20 cellular contexts compared by ENCODE assay signal in the genomic region with DNA sequence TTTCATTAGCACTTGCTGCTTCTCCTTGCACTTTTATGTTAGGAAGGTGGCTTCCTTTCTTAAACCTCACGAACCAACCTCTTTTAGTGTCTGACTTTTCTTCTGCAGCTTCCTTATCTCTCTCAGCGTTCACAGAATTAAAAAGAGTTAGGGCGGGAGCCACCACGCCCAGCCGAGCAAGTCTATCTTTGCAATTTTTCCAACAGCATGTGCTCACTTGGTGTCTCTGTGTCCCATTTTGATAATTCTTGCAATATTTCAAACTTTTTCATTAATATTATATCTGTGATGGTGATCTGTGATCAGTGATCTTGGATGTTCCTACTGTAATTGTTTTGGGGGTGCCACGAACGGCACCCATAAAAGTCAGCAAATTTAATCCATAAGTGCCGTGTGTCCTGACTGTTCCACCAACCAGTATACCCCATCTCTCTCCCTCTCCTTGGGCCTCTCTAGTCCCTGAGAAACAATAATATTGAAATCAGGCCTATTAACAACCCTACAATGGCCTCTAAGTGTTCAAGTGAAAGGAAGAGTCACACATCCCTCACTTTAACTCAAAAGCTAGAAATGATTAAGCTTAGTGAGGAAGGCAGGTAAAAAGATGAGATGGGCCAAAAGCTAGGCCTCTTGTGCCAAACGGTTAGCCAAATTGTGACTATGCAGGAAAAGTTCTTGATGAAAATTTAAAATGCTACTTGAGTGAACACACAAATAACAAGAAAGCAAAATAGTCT. TPM values are rescaled to one million over a fixed set of nuclear protein-coding genes. Genes with fewer than 3 reads are reported as not detected.
DNase-seq lines count a peak whose midpoint lies in the region; ATAC-seq and TF ChIP-seq lines count a peak whose summit lies in the region.
"Had no signal": no experiment of that assay in that cellular context is flagged by ENCODE, and none has a peak within 500 bp of the region (broad histone marks: within the 10 kb centered on the region; RNA-seq: fewer than 3 reads in every experiment).

No MANE protein-coding gene starts in this region.

- H3K9me3 Mint-ChIP-seq in activated T-cell treated with anti-CD3 and anti-CD28 coated beads, Interleukin-2, amount 50 U/mL, for 72 hours, result no peaks in the 10 kb centered on the region
- no peaks in the 10 kb centered on the region for H3K9me3 Mint-ChIP-seq in activated T-cell treated with anti-CD3 and anti-CD28 coated beads, Interleukin-2, amount 50 U/mL, for 4 hours
- no peaks in the 10 kb centered on the region for H3K9me3 Mint-ChIP-seq in activated CD8-positive, alpha-beta T cell treated with anti-CD3 and anti-CD28 coated beads, Interleukin-2, amount 10 ng/mL, durations not matched to agents 7 days and 5 days (ENCODE audit: insufficient read depth)
- no peaks in the 10 kb centered on the region for H3K9me3 Mint-ChIP-seq in naive thymus-derived CD8-positive, alpha-beta T cell
- H3K9me3 Mint-ChIP-seq: GM23338 had no signal

- H3K36me3 Mint-ChIP-seq in activated T-cell treated with anti-CD3 and anti-CD28 coated beads, Interleukin-2, amount 50 U/mL, for 72 hours (ENCODE audit: insufficient read depth in 2 of 2), result no peaks in the 10 kb centered on the region
- no peaks in the 10 kb centered on the region for H3K36me3 Mint-ChIP-seq in activated T-cell treated with anti-CD3 and anti-CD28 coated beads, Interleukin-2, amount 50 U/mL, for 4 hours (ENCODE audit: insufficient read depth)
- H3K36me3 Mint-ChIP-seq in activated CD8-positive, alpha-beta T cell treated with anti-CD3 and anti-CD28 coated beads, Interleukin-2, amount 10 ng/mL, durations not matched to agents 7 days and 5 days (ENCODE audit: low read depth), result no peaks in the 10 kb centered on the region
- H3K36me3 Mint-ChIP-seq in naive thymus-derived CD8-positive, alpha-beta T cell, result no peaks in the 10 kb centered on the region

- no peaks in the 10 kb centered on the region for H3K36me3 ChIP-seq in HEK293 (ENCODE audit: control insufficient read depth in 2 of 2, insufficient read depth in 1 of 2, low read length in 2 of 2)
- H3K36me3 ChIP-seq: MG63 had no signal

- H3K9me3 ChIP-seq in HEK293 (ENCODE audit: control insufficient read depth, insufficient read depth, low read depth, low read length), result no peaks in the 10 kb centered on the region
- H3K9me3 ChIP-seq: A549, MG63 had no signal

- TF ChIP-seq CTCF in HEK293 (tag by site-specific recombination; IDR thresholded peaks at IDR 0.05), result no peak

- no peak for DNase-seq in activated T-cell treated with anti-CD3 and anti-CD28 coated beads, Interleukin-2, amount 50 U/mL, for 72 hours
- DNase-seq in activated T-cell treated with anti-CD3 and anti-CD28 coated beads, Interleukin-2, amount 50 U/mL, for 4 hours, result no peak
- no peak for DNase-seq in activated CD8-positive, alpha-beta T cell treated with anti-CD3 and anti-CD28 coated beads, Interleukin-2, amount 10 ng/mL, durations not matched to agents 7 days and 5 days
- peak in 1 of 10 donors; percentile 19 for DNase-seq in naive thymus-derived CD8-positive, alpha-beta T cell
- DNase-seq in T-helper 2 cell, result no peak
- no peak for DNase-seq in mesenteric fat pad (ENCODE audit: low spot score)
- DNase-seq: Calu3, KBM-7, MG63, NCI-H1092 treated with DMSO at 0.1 percent for 48 hours, NCI-H1694, NCI-H345, NCI-H526 treated with DMSO at 0.1 percent for 48 hours, RPMI8226 had no signal

- peak overlapping the region; percentile 10 to 13 for H3K4me3 Mint-ChIP-seq in activated T-cell treated with anti-CD3 and anti-CD28 coated beads, Interleukin-2, amount 50 U/mL, for 72 hours
- H3K4me3 Mint-ChIP-seq in activated T-cell treated with anti-CD3 and anti-CD28 coated beads, Interleukin-2, amount 50 U/mL, for 4 hours, result no peak overlapping the region
- H3K4me3 Mint-ChIP-seq in activated CD8-positive, alpha-beta T cell treated with anti-CD3 and anti-CD28 coated beads, Interleukin-2, amount 10 ng/mL, durations not matched to agents 7 days and 5 days, result no peak overlapping the region
- peak overlapping the region in 6 of 10 donors; percentile 2 to 52 (median 12) for H3K4me3 Mint-ChIP-seq in naive thymus-derived CD8-positive, alpha-beta T cell
- H3K4me3 Mint-ChIP-seq: GM23338 had no signal

- peak overlapping the region; percentile 29 for H3K27ac Mint-ChIP-seq in activated T-cell treated with anti-CD3 and anti-CD28 coated beads, Interleukin-2, amount 50 U/mL, for 72 hours
- H3K27ac Mint-ChIP-seq in activated CD8-positive, alpha-beta T cell treated with anti-CD3 and anti-CD28 coated beads, Interleukin-2, amount 10 ng/mL, durations not matched to agents 7 days and 5 days, result peak overlapping the region; percentile 9
- peak overlapping the region in 8 of 10 donors; percentile 14 to 72 (median 54) for H3K27ac Mint-ChIP-seq in naive thymus-derived CD8-positive, alpha-beta T cell
- H3K27ac Mint-ChIP-seq: GM23338 had no signal

- H3K4me1 Mint-ChIP-seq in activated T-cell treated with anti-CD3 and anti-CD28 coated beads, Interleukin-2, amount 50 U/mL, for 72 hours (ENCODE audit: low read depth), result peaks cover 24% of the 10 kb centered on the region
- peaks cover 22% of the 10 kb centered on the region for H3K4me1 Mint-ChIP-seq in activated T-cell treated with anti-CD3 and anti-CD28 coated beads, Interleukin-2, amount 50 U/mL, for 4 hours (ENCODE audit: low read depth)
- H3K4me1 Mint-ChIP-seq in activated CD8-positive, alpha-beta T cell treated with anti-CD3 and anti-CD28 coated beads, Interleukin-2, amount 10 ng/mL, durations not matched to agents 7 days and 5 days (ENCODE audit: low read depth), result peaks cover 13% of the 10 kb centered on the region
- peaks cover 19 to 38% (median 30%) of the 10 kb centered on the region in 4 donors for H3K4me1 Mint-ChIP-seq in naive thymus-derived CD8-positive, alpha-beta T cell

- H3K27ac ChIP-seq in HEK293 (ENCODE audit: extremely low read depth, low read depth, low read length), result no peak overlapping the region
- H3K27ac ChIP-seq: A549, C4-2B, HL-60 had no signal

- POLR2A ChIA-PET in HEK293 (lab: Yijun Ruan, JAX), result no interaction called here
- POLR2A ChIA-PET in activated CD8-positive, alpha-beta T cell treated with anti-CD3 and anti-CD28 coated beads, Interleukin-2, amount 10 ng/mL, durations not matched to agents 7 days and 5 days (lab: Charles Lee), result no interaction called here
- POLR2A ChIA-PET in naive thymus-derived CD8-positive, alpha-beta T cell (lab: Charles Lee), result interaction anchor here (0.5 to 1.5 kb wide), 5 partner anchors 9 to 62 kb away, joined by 3 to 5 read pairs (median 5); a partner anchor contains a TSS

- ATAC-seq in activated T-cell treated with anti-CD3 and anti-CD28 coated beads, Interleukin-2, amount 50 U/mL, for 72 hours (replicated peaks in 1 of 2), result peak in 1 of 2 donors; percentile 47
- ATAC-seq in activated T-cell treated with anti-CD3 and anti-CD28 coated beads, Interleukin-2, amount 50 U/mL, for 4 hours, result no peak
- no peak for ATAC-seq in activated CD8-positive, alpha-beta T cell treated with anti-CD3 and anti-CD28 coated beads, Interleukin-2, amount 10 ng/mL, durations not matched to agents 7 days and 5 days
- ATAC-seq in naive thymus-derived CD8-positive, alpha-beta T cell, result no peak
- ATAC-seq: A549, GM12878, GM23338 had no signal

- no peaks in the 10 kb centered on the region for H3K4me1 ChIP-seq in HEK293 (ENCODE audit: control insufficient read depth, insufficient read depth, low read length)
- H3K4me1 ChIP-seq: A549 had no signal

- H3K27me3 Mint-ChIP-seq in activated T-cell treated with anti-CD3 and anti-CD28 coated beads, Interleukin-2, amount 50 U/mL, for 72 hours (ENCODE audit: low read depth), result no peaks in the 10 kb centered on the region
- no peaks in the 10 kb centered on the region for H3K27me3 Mint-ChIP-seq in activated T-cell treated with anti-CD3 and anti-CD28 coated beads, Interleukin-2, amount 50 U/mL, for 4 hours (ENCODE audit: low read depth)
- H3K27me3 Mint-ChIP-seq in activated CD8-positive, alpha-beta T cell treated with anti-CD3 and anti-CD28 coated beads, Interleukin-2, amount 10 ng/mL, durations not matched to agents 7 days and 5 days (ENCODE audit: low read depth), result peaks cover 2% of the 10 kb centered on the region
- no peaks in the 10 kb centered on the region for H3K27me3 Mint-ChIP-seq in naive thymus-derived CD8-positive, alpha-beta T cell

- CTCF ChIA-PET in HEK293 (lab: Yijun Ruan, JAX), result interaction anchor here (0.6 to 1.0 kb wide), 3 partner anchors 23 to 50 kb away, joined by 3 to 7 read pairs (median 3); no protein-coding TSS in a partner anchor
- CTCF ChIA-PET in activated CD8-positive, alpha-beta T cell treated with anti-CD3 and anti-CD28 coated beads, Interleukin-2, amount 10 ng/mL, durations not matched to agents 7 days and 5 days (lab: Charles Lee), result interaction anchor here (1.2 to 1.5 kb wide), 3 partner anchors 39 to 129 kb away, joined by 3 read pairs; no protein-coding TSS in a partner anchor

- H3K4me3 ChIP-seq in HEK293 (ENCODE audit: low read depth, low read length), result no peak overlapping the region
- H3K4me3 ChIP-seq: A549, GM12878, GM23338, MG63 had no signal

TF ChIP-seq in HEK293, 187 proteins besides CTCF, POLR2A, EP300 and RAD21:
- TF ChIP-seq ZBTB8A (tag by site-specific recombination; IDR thresholded peaks at IDR 0.05) (no peak), GLI4 (tag by site-specific recombination; IDR thresholded peaks at IDR 0.05) (no peak), SCRT2 (tag by site-specific recombination; IDR thresholded peaks at IDR 0.05) (0 out of 2 replicates have a peak, but pooled peaks have one; percentile 0), ZNF654 (tag by site-specific recombination; IDR thresholded peaks at IDR 0.05; ENCODE audit: low read depth) (no peak)
- TF ChIP-seq, protein P1, sequence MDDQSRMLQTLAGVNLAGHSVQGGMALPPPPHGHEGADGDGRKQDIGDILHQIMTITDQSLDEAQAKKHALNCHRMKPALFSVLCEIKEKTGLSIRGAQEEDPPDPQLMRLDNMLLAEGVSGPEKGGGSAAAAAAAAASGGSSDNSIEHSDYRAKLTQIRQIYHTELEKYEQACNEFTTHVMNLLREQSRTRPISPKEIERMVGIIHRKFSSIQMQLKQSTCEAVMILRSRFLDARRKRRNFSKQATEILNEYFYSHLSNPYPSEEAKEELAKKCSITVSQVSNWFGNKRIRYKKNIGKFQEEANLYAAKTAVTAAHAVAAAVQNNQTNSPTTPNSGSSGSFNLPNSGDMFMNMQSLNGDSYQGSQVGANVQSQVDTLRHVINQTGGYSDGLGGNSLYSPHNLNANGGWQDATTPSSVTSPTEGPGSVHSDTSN (CRISPR knock-in tag; IDR thresholded peaks at IDR 0.05), result no peak
TF ChIP-seq in HEK293: peak in this region for 1.

RNA-seq across cellular contexts. Expression of a gene that starts 15.9 kb away (rescaled TPM):
- 10 to 100 TPM; 50.7 to 58.0 TPM for total RNA-seq in activated T-cell treated with anti-CD3 and anti-CD28 coated beads, Interleukin-2, amount 50 U/mL, for 72 hours
- 10 to 100 TPM; 26.2 to 28.3 (median 27.7) TPM for total RNA-seq in activated T-cell treated with anti-CD3 and anti-CD28 coated beads, Interleukin-2, amount 50 U/mL, for 4 hours
- total RNA-seq in activated CD8-positive, alpha-beta T cell treated with anti-CD3 and anti-CD28 coated beads, Interleukin-2, amount 10 ng/mL, durations not matched to agents 7 days and 5 days, result 10 to 100 TPM; 47.0 to 47.4 TPM
- 100 to 1,000 TPM; 177 to 185 TPM for total RNA-seq in naive thymus-derived CD8-positive, alpha-beta T cell
- 10 to 100 TPM; 72.3 to 74.3 (median 73.0) TPM for polyA plus RNA-seq in naive thymus-derived CD8-positive, alpha-beta T cell
- total RNA-seq in mesenteric fat pad, result 34.9 TPM

Comparison
In these comparisons a context has a peak if more than half of its experiments do, and no peak if none do; other contexts are left out.
1. H3K4me3 Mint-ChIP-seq: peak in activated T-cell treated with anti-CD3 and anti-CD28 coated beads, Interleukin-2, amount 50 U/mL, for 72 hours (2 of 2) and naive thymus-derived CD8-positive, alpha-beta T cell (6 of 10); none in activated T-cell treated with anti-CD3 and anti-CD28 coated beads, Interleukin-2, amount 50 U/mL, for 4 hours (single experiment) and activated CD8-positive, alpha-beta T cell treated with anti-CD3 and anti-CD28 coated beads, Interleukin-2, amount 10 ng/mL, durations not matched to agents 7 days and 5 days (single experiment).
2. Peak in every context shown above with its lines, with median percentiles within 50 percentile points of each other: H3K27ac Mint-ChIP-seq.